In the genomic region with DNA sequence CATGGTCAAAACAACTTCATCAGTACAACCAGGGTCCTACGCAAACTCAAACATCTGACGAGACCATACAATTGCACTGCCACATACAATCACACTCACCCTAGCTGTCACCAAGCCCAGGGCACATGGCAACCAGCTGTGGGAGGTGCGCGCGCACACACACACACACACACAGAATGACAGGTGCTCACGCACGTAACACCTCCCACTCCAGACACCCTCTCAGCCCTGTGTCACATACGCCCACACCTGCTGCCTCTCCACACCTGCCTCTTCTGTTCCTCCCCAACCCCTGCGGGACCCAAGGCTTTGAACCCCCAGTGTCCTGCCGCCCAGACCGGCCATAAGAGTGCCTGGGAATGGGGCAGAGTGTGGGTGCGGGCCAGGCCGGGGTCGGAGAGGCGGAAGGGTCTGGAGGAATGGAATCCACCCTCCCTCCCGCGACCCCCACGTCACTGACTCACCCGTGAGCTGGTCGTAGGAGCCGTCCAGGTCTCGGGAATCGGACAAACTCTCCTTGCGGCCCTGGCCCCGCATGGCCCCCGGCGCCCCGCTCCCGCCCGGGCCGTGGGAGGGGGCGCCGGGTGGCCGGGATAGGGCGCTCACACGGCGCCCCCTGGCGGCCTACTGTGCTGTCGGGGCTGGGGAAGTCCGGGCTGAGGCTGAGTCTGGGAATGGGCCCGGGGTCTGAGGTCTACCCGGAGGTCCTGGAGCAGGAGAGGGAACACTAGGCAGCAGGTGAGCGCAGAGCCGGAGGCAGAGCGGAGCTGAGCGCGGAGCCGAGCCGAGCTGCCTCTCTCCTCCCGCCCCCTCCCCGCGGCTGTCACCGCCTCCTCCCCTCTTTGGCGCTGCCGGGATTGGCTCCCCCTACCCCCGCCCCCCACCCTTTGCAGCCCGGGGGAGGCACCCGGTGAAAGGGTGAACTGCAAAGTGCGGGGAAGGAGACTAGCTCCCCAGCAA, we compare ENCODE assay signal across 8 cellular contexts. TPM values are rescaled to one million over a fixed set of nuclear protein-coding genes. Genes with fewer than 3 reads are reported as not detected.
DNase-seq lines count a peak whose midpoint lies in the region; ATAC-seq and TF ChIP-seq lines count a peak whose summit lies in the region.

A gene (minus strand): TSS at position 769 of the 960 bp plus-strand sequence. CDS start 232 bp downstream, at position 537.

- H3K36me3 ChIP-seq in endodermal cell (ENCODE audit: control insufficient read depth, insufficient read depth, low read length) = no peaks in the 10 kb centered on the region

- peak; percentile 97 for TF ChIP-seq CTCF in endodermal cell (conservative IDR thresholded peaks at IDR 0.05)

- WGBS in endodermal cell (ENCODE audit: insufficient coverage in 1 of 2, insufficient read length in 1 of 2), 2 experiments = 16 to 23% methylated on average over 9 to 52 of the region's 59 CpGs

- H3K36me3 Mint-ChIP-seq in endodermal cell (ENCODE audit: low read depth) = peaks cover 11% of the 10 kb centered on the region
- no peaks in the 10 kb centered on the region for H3K36me3 Mint-ChIP-seq in natural killer cell treated with Interleukin-12 subunit alpha and Interleukin-12 subunit beta and Interleukin-15 and Interleukin-18, amount 100 ng/mL, for 72 hours

- peaks cover 21% of the 10 kb centered on the region for H3K27me3 ChIP-seq in endodermal cell (ENCODE audit: control insufficient read depth, insufficient read depth, low read length, poor library complexity, severe bottlenecking)

- in situ Hi-C loops in G401 (cut with HindIII; ENCODE audit: low sequenced_read_pairs) = no loop called here

- no peaks in the 10 kb centered on the region for H3K9me3 Mint-ChIP-seq in endodermal cell
- no peaks in the 10 kb centered on the region for H3K9me3 Mint-ChIP-seq in natural killer cell treated with Interleukin-12 subunit alpha and Interleukin-12 subunit beta and Interleukin-15 and Interleukin-18, amount 100 ng/mL, for 72 hours

- H3K4me1 Mint-ChIP-seq in endodermal cell = peaks cover 33% of the 10 kb centered on the region
- H3K4me1 Mint-ChIP-seq in natural killer cell treated with Interleukin-12 subunit alpha and Interleukin-12 subunit beta and Interleukin-15 and Interleukin-18, amount 100 ng/mL, for 72 hours (ENCODE audit: low read depth in 2 of 2) = peaks cover 32 to 33% of the 10 kb centered on the region in 2 donors

- H3K9ac ChIP-seq in endodermal cell (ENCODE audit: extremely low read depth, low read length, poor library complexity, severe bottlenecking) = no peak within 1 kb of the TSS

- H3K27ac ChIP-seq in endodermal cell (ENCODE audit: low read depth, low read length) = no peak within 1 kb of the TSS

- peak within 1 kb of the TSS; percentile 62 for H3K4me3 ChIP-seq in endodermal cell (ENCODE audit: low read length)

- peak within 1 kb of the TSS; percentile 56 for H3K27ac Mint-ChIP-seq in endodermal cell
- no peak within 1 kb of the TSS for H3K27ac Mint-ChIP-seq in natural killer cell treated with Interleukin-12 subunit alpha and Interleukin-12 subunit beta and Interleukin-15 and Interleukin-18, amount 100 ng/mL, for 72 hours

- DNase-seq in G401 (ENCODE audit: low spot score) (peak; percentile 27), NCI-H2029 treated with DMSO at 0.1 percent for 48 hours (lab: John Stamatoyannopoulos, UW) (peak; percentile 6), activated T-cell treated with anti-CD3 and anti-CD28 coated beads for 1 hour (ENCODE audit: low read depth) (peak; percentile 35), endodermal cell (peak; percentile 94), cerebellar nuclear complex (lab: John Stamatoyannopoulos, UW) (no peak)
- peak; percentile 60 for DNase-seq in natural killer cell treated with Interleukin-12 subunit alpha and Interleukin-12 subunit beta and Interleukin-15 and Interleukin-18, amount 100 ng/mL, for 72 hours (ENCODE audit: low spot score)

- H3K4me1 ChIP-seq in endodermal cell (ENCODE audit: control insufficient read depth, insufficient read depth, low read length) = no peaks in the 10 kb centered on the region

- peak within 1 kb of the TSS; percentile 53 for H3K4me3 Mint-ChIP-seq in endodermal cell
- peak within 1 kb of the TSS; percentile 66 for H3K4me3 Mint-ChIP-seq in natural killer cell treated with Interleukin-12 subunit alpha and Interleukin-12 subunit beta and Interleukin-15 and Interleukin-18, amount 100 ng/mL, for 72 hours

- H3K27me3 Mint-ChIP-seq in endodermal cell (ENCODE audit: insufficient read depth) = peaks cover 42% of the 10 kb centered on the region
- H3K27me3 Mint-ChIP-seq in natural killer cell treated with Interleukin-12 subunit alpha and Interleukin-12 subunit beta and Interleukin-15 and Interleukin-18, amount 100 ng/mL, for 72 hours = peaks cover 6 to 12% of the 10 kb centered on the region in 2 donors

- peak; percentile 25 to 34 for ATAC-seq in natural killer cell treated with Interleukin-12 subunit alpha and Interleukin-12 subunit beta and Interleukin-15 and Interleukin-18, amount 100 ng/mL, for 72 hours
- ATAC-seq in HG03095 (IDR thresholded peaks at IDR 0.05; ENCODE audit: unreplicated experiment) (no peak), HG02610 (IDR thresholded peaks at IDR 0.05; ENCODE audit: unreplicated experiment) (no peak)

- H3K9me3 ChIP-seq in endodermal cell (ENCODE audit: control insufficient read depth, low read length) = no peaks in the 10 kb centered on the region

RNA-seq across cellular contexts. Expression of the gene that starts here (rescaled TPM):
- not detected in 2 replicates for total RNA-seq in G401 (2014; rRNA removed; shearing (Covaris generic))
- 1 to 10 TPM; 2.8 to 3.0 TPM for total RNA-seq in endodermal cell
- 4.5 TPM for polyA plus RNA-seq in endodermal cell (2013, experiment 1 of 2)
- 3.9 TPM for polyA plus RNA-seq in endodermal cell (2013, experiment 2 of 2)
- 1 to 10 TPM; 2.2 to 6.8 TPM for total RNA-seq in natural killer cell treated with Interleukin-12 subunit alpha and Interleukin-12 subunit beta and Interleukin-15 and Interleukin-18, amount 100 ng/mL, for 72 hours

Comparison
In these comparisons a context has a peak if more than half of its experiments do, and no peak if none do; other contexts are left out.
1. Peak in DNase-seq in G401; RNA of the gene not detected or under 1 TPM.
2. DNase-seq: peak in NCI-H2029 treated with DMSO at 0.1 percent for 48 hours (single experiment), activated T-cell treated with anti-CD3 and anti-CD28 coated beads for 1 hour (single experiment), endodermal cell (single experiment) and natural killer cell treated with Interleukin-12 subunit alpha and Interleukin-12 subunit beta and Interleukin-15 and Interleukin-18, amount 100 ng/mL, for 72 hours (single experiment); none in cerebellar nuclear complex (0 of 2).
3. ATAC-seq: peak in natural killer cell treated with Interleukin-12 subunit alpha and Interleukin-12 subunit beta and Interleukin-15 and Interleukin-18, amount 100 ng/mL, for 72 hours (2 of 2); none in HG03095 (single experiment) and HG02610 (single experiment).